In genomic region chr5:60843693-60844428, GRCh38 we compare ENCODE assay signal across 8 cellular contexts. TPM values are rescaled to one million over a fixed set of nuclear protein-coding genes. Genes with fewer than 3 reads are reported as not detected.
A peak's percentile ranks its signal among the peaks of the same experiment; 100 is the strongest.
DNase-seq lines count a peak whose midpoint lies in the region; ATAC-seq and TF ChIP-seq lines count a peak whose summit lies in the region.

ELOVL7 (minus strand) TSS chr5:60844269; CDS start chr5:60787397, 56,872 bp downstream.

- peak; percentile 92 for ATAC-seq in GM21529 (IDR thresholded peaks at IDR 0.05; ENCODE audit: unreplicated experiment)

- H3K36me3 ChIP-seq in HUES6 (ENCODE audit: control insufficient read depth, insufficient read depth, low read length) (no peaks in the 10 kb centered on the region), iPS-18a (ENCODE audit: control insufficient read depth, low read depth, low read length) (no peaks in the 10 kb centered on the region)

- H3K27me3 ChIP-seq in HUES6 (ENCODE audit: control insufficient read depth, insufficient read depth, low read length), result peaks cover 35% of the 10 kb centered on the region
- H3K27me3 ChIP-seq in iPS-18a (ENCODE audit: control insufficient read depth, insufficient read depth, low read length), result peaks cover 25% of the 10 kb centered on the region

- peak within 1 kb of the TSS; percentile 81 for H3K4me3 ChIP-seq in HUES6 (ENCODE audit: low read depth, low read length)
- peak within 1 kb of the TSS; percentile 71 for H3K4me3 ChIP-seq in astrocyte of the cerebellum (ENCODE audit: low read depth, low read length)
- H3K4me3 ChIP-seq in iPS-18a (ENCODE audit: low read length), result peak within 1 kb of the TSS; percentile 71
- peak within 1 kb of the TSS; percentile 70 for H3K4me3 ChIP-seq in skeletal muscle cell (ENCODE audit: low read depth, low read length)

- peak within 1 kb of the TSS; percentile 50 for H3K9ac ChIP-seq in HUES6 (ENCODE audit: low read length)
- peak within 1 kb of the TSS; percentile 52 for H3K9ac ChIP-seq in iPS-18a (ENCODE audit: low read length)

- H3K9me3 ChIP-seq in HUES6 (ENCODE audit: control insufficient read depth, insufficient read depth, low read depth, low read length) (no peaks in the 10 kb centered on the region), iPS-18a (ENCODE audit: control insufficient read depth, low read depth, low read length) (no peaks in the 10 kb centered on the region)

- in situ Hi-C loops in G401 (cut with HindIII; ENCODE audit: low sequenced_read_pairs), result no loop called here
- in situ Hi-C loops in astrocyte of the cerebellum (cut with HindIII; ENCODE audit: low sequenced_read_pairs), result no loop called here

- H3K27ac ChIP-seq in HUES6 (ENCODE audit: low read depth, low read length) (no peak within 1 kb of the TSS), iPS-18a (ENCODE audit: low read length) (no peak within 1 kb of the TSS)

- H3K4me1 ChIP-seq in HUES6 (ENCODE audit: control insufficient read depth, insufficient read depth, low read length), result peaks cover 7% of the 10 kb centered on the region; the same call in 1 of the 2 replicates
- H3K4me1 ChIP-seq in iPS-18a (ENCODE audit: control insufficient read depth, low read depth, low read length), result peaks cover 4% of the 10 kb centered on the region

- DNase-seq in G401 (ENCODE audit: low spot score) (peak; percentile 78), RPMI7951 (ENCODE audit: low read depth) (peak; percentile 33), astrocyte of the cerebellum (ENCODE audit: low read depth) (no peak), skeletal muscle cell (ENCODE audit: low read depth) (no peak)
- no peak for DNase-seq in effector CD4-positive, alpha-beta T cell

- TF ChIP-seq CTCF in astrocyte of the cerebellum (IDR thresholded peaks at IDR 0.05; ENCODE audit: low read depth, low read length, missing control alignments), result peak; percentile 16

RNA-seq across cellular contexts. Expression of gene ELOVL7, which starts in this region (rescaled TPM):
- 34.8 and 37.3 TPM in 2 replicates for total RNA-seq in G401 (2014; rRNA removed; shearing (Covaris generic))
- total RNA-seq in RPMI7951 (2014; rRNA removed; shearing (Covaris generic)), result 0.10 TPM in 1 of 2 replicates, not detected in the other

Comparison
In these comparisons a context has a peak if more than half of its experiments do, and no peak if none do; other contexts are left out.
1. RNA of gene ELOVL7 (total RNA-seq): 34.8 to 37.3 TPM in G401; 0.10 TPM in RPMI7951; every median in the first group is over 10 times any median in the second.
2. Peak in DNase-seq in RPMI7951; RNA of the gene not detected or under 1 TPM.
3. Peak in every context shown above with its lines, with median percentiles within 50 percentile points of each other: H3K4me3 ChIP-seq.